ENCODE assay signal across 12 cellular contexts in genomic region chr4:7942019-7942556, GRCh38.
"Had no signal": no experiment of that assay in that cellular context is flagged by ENCODE, and none has a peak within 500 bp of the region (broad histone marks: within the 10 kb centered on the region; RNA-seq: fewer than 3 reads in every experiment).

No MANE protein-coding gene starts in this region.

- DNase-seq: activated CD8-positive, alpha-beta memory T cell treated with anti-CD3 and anti-CD28 coated beads, Interleukin-2, amount 50 U/mL, for 48 hours; activated CD8-positive, alpha-beta T cell treated with anti-CD3 and anti-CD28 coated beads for 36 hours; aorta; hippocampal formation; kidney glomerular epithelial cell had no signal

- H3K27ac ChIP-seq: dorsolateral prefrontal cortex, skin epidermis, upper lobe of right lung had no signal

- H3K36me3 ChIP-seq: upper lobe of right lung had no signal

- H3K27me3 Mint-ChIP-seq: activated naive CD8-positive, alpha-beta T cell had no signal

- H3K4me3 ChIP-seq: dorsolateral prefrontal cortex, skin epidermis, upper lobe of right lung had no signal

- ATAC-seq: activated CD8-positive, alpha-beta T cell treated with anti-CD3 and anti-CD28 coated beads for 36 hours; activated T-helper 17 cell treated with anti-CD3 and anti-CD28 coated beads, Interleukin-2, amount 50 U/mL, for 72 hours; esophagus mucosa; upper lobe of right lung had no signal

- H3K36me3 Mint-ChIP-seq: activated naive CD8-positive, alpha-beta T cell had no signal

- H3K27ac Mint-ChIP-seq: activated CD8-positive, alpha-beta T cell treated with anti-CD3 and anti-CD28 coated beads for 36 hours; activated naive CD8-positive, alpha-beta T cell; activated T-helper 17 cell treated with anti-CD3 and anti-CD28 coated beads, Interleukin-2, amount 50 U/mL, for 72 hours; T-helper 2 cell treated with Interferon-gamma antibody and Interleukin-4, amounts not matched to agents 5 μg/mL and 100 μg/mL, for 36 hours had no signal

- H3K9me3 Mint-ChIP-seq: activated CD8-positive, alpha-beta T cell treated with anti-CD3 and anti-CD28 coated beads for 36 hours; activated T-helper 17 cell treated with anti-CD3 and anti-CD28 coated beads, Interleukin-2, amount 50 U/mL, for 72 hours; T-helper 2 cell treated with Interferon-gamma antibody and Interleukin-4, amounts not matched to agents 5 μg/mL and 100 μg/mL, for 36 hours had no signal

- H3K27me3 ChIP-seq: dorsolateral prefrontal cortex, upper lobe of right lung had no signal

- H3K4me3 Mint-ChIP-seq: activated CD8-positive, alpha-beta T cell treated with anti-CD3 and anti-CD28 coated beads for 36 hours had no signal

- H3K9me3 ChIP-seq: upper lobe of right lung had no signal
